ENCODE assay signal across 22 cellular contexts in genomic region chr11:56700242-56700918, GRCh38. TPM values are rescaled to one million over a fixed set of nuclear protein-coding genes. Genes with fewer than 3 reads are reported as not detected.
A peak's percentile ranks its signal among the peaks of the same experiment; 100 is the strongest.
DNase-seq lines count a peak whose midpoint lies in the region; ATAC-seq, FAIRE-seq and TF ChIP-seq lines count a peak whose summit lies in the region.
"Had no signal": no experiment of that assay in that cellular context is flagged by ENCODE, and none has a peak within 500 bp of the region (broad histone marks: within the 10 kb centered on the region; RNA-seq: fewer than 3 reads in every experiment).

No MANE protein-coding gene starts in this region.

- peak overlapping the region; percentile 22 for H3K27ac Mint-ChIP-seq in astrocyte (ENCODE audit: unreplicated experiment)
- H3K27ac Mint-ChIP-seq: activated T-helper 2 cell treated with anti-CD3 and anti-CD28 coated beads, Interferon-gamma antibody, Interleukin-2, Interleukin-4, amounts not matched to agents 10 μg/mL and 5 μg/mL and 100 μg/mL, durations not matched to agents 14 hours and 24 hours and 36 hours; CD14-positive monocyte had no signal

- H2AFZ ChIP-seq in astrocyte (ENCODE audit: low read depth, low read length), result no peak overlapping the region

- CTCF ChIA-PET in A549 (lab: Yijun Ruan, JAX), result interaction anchor here (0.8 kb wide), 1 partner anchor 32 kb away, joined by 3 read pairs; no protein-coding TSS in a partner anchor

- ATAC-seq in A549 (peak in 1 of 2 experiments; percentile 50; a peak in 4 of 6 replicates), lower lobe of right lung (peak; percentile 26 to 63), gastrocnemius medialis (no peak)

- H3K36me3 Mint-ChIP-seq in astrocyte (ENCODE audit: low read depth, unreplicated experiment), result no peaks in the 10 kb centered on the region
- H3K36me3 Mint-ChIP-seq: CD14-positive monocyte had no signal

- in situ Hi-C loops in gastrocnemius medialis (cut with MboI; ENCODE audit: low sequenced_read_pairs in 4 of 4) (no loop called here), GM13976 (cut with MboI; ENCODE audit: low sequenced_read_pairs, unreplicated experiment) (no loop called here)

- intact Hi-C loops in lower lobe of right lung (cut with DNase I) (no loop called here), gastrocnemius medialis (cut with DNase I; ENCODE audit: low total_unique reads) (no loop called here)

- DNase-seq in A549 (ENCODE audit: low read depth in 1 of 2, low spot score in 1 of 2), result no peak
- peak; percentile 90 for DNase-seq in HT1080 (ENCODE audit: low read depth)
- DNase-seq in astrocyte (ENCODE audit: low read depth), result no peak
- no peak for DNase-seq in lower lobe of right lung
- no peak for DNase-seq in AG08395 (ENCODE audit: low spot score)
- no peak for DNase-seq in gastrocnemius medialis
- DNase-seq in GM13976 (ENCODE audit: low spot score), result no peak
- DNase-seq in activated gamma-delta T cell treated with Interleukin-2 at 50 U/mL for 16 hours, result no peak
- DNase-seq: activated CD4-positive, alpha-beta T cell treated with anti-CD3 and anti-CD28 coated beads for 4 hours; adrenal gland; caudate nucleus; dorsolateral prefrontal cortex; erythroblast; left ventricle myocardium inferior; NCI-H187; NCI-H226; stimulated activated CD8-positive, alpha-beta memory T cell treated with anti-CD3 and anti-CD28 coated beads, Interleukin-4, amount 100 ng/mL, for 48 hours; substantia nigra had no signal

- H3K36me3 ChIP-seq in astrocyte (ENCODE audit: insufficient read depth, low read length), result no peaks in the 10 kb centered on the region
- no peaks in the 10 kb centered on the region for H3K36me3 ChIP-seq in lower lobe of right lung
- no peaks in the 10 kb centered on the region for H3K36me3 ChIP-seq in gastrocnemius medialis
- H3K36me3 ChIP-seq: adrenal gland, left ventricle myocardium inferior had no signal

- H3K79me2 ChIP-seq in astrocyte (ENCODE audit: insufficient read depth, low read length), result no peaks in the 10 kb centered on the region

- H3K4me1 ChIP-seq in A549 (no peaks in the 10 kb centered on the region), astrocyte (ENCODE audit: insufficient read depth, low read length) (no peaks in the 10 kb centered on the region), lower lobe of right lung (no peaks in the 10 kb centered on the region), gastrocnemius medialis (no peaks in the 10 kb centered on the region)
- H3K4me1 ChIP-seq: adrenal gland, left ventricle myocardium inferior had no signal

- H3K27ac ChIP-seq in A549 (no peak overlapping the region), astrocyte (ENCODE audit: low read depth, low read length) (no peak overlapping the region), lower lobe of right lung (no peak overlapping the region), gastrocnemius medialis (no peak overlapping the region)
- H3K27ac ChIP-seq: adrenal gland, dorsolateral prefrontal cortex, left ventricle myocardium inferior had no signal

- TF ChIP-seq POLR2A in A549 (IDR thresholded peaks at IDR 0.05; ENCODE audit: low read length) (no peak), gastrocnemius medialis (IDR thresholded peaks at IDR 0.05) (no peak)

- TF ChIP-seq CTCF in A549 (IDR thresholded peaks at IDR 0.05) (no peak), astrocyte (IDR thresholded peaks at IDR 0.05; ENCODE audit: insufficient read depth, low read depth, low read length) (no peak), lower lobe of right lung (IDR thresholded peaks at IDR 0.05) (no peak), gastrocnemius medialis (IDR thresholded peaks at IDR 0.05 in 4 of 5, conservative IDR thresholded peaks at IDR 0.05 in 1 of 5) (no peak), GM13976 (IDR thresholded peaks at IDR 0.05; ENCODE audit: borderline replicate concordance, control extremely low read depth, extremely low read depth, insufficient read depth, missing control alignments) (no peak)

- H3K4me2 ChIP-seq in A549 (no peak overlapping the region), astrocyte (ENCODE audit: low read length) (no peak overlapping the region)

- H3K9me3 ChIP-seq in A549 (no peaks in the 10 kb centered on the region), astrocyte (ENCODE audit: insufficient read depth, low read depth, low read length) (peaks cover 14% of the 10 kb centered on the region), lower lobe of right lung (no peaks in the 10 kb centered on the region), gastrocnemius medialis (no peaks in the 10 kb centered on the region)
- H3K9me3 ChIP-seq: adrenal gland, left ventricle myocardium inferior had no signal

- H3K4me3 ChIP-seq in A549 (no peak overlapping the region), astrocyte (ENCODE audit: insufficient read depth, low read depth, low read length) (no peak overlapping the region), lower lobe of right lung (no peak overlapping the region), gastrocnemius medialis (no peak overlapping the region)
- H3K4me3 ChIP-seq: adrenal gland, dorsolateral prefrontal cortex, left ventricle myocardium inferior had no signal

- TF ChIP-seq RAD21 in A549 (conservative IDR thresholded peaks at IDR 0.05 in 1 of 2, IDR thresholded peaks at IDR 0.05 in 1 of 2), result no peak

- POLR2A ChIA-PET in A549 (lab: Yijun Ruan, JAX), result no interaction called here

- no peaks in the 10 kb centered on the region for H3K9me3 Mint-ChIP-seq in astrocyte (ENCODE audit: unreplicated experiment)

- no peaks in the 10 kb centered on the region for H4K20me1 ChIP-seq in astrocyte (ENCODE audit: insufficient read depth, low read length)

- no peak overlapping the region for H3K4me3 Mint-ChIP-seq in astrocyte (ENCODE audit: unreplicated experiment)
- H3K4me3 Mint-ChIP-seq: CD14-positive monocyte had no signal

- H3K4me1 Mint-ChIP-seq in astrocyte (ENCODE audit: low read depth, unreplicated experiment), result peaks cover 17% of the 10 kb centered on the region
- H3K4me1 Mint-ChIP-seq: CD14-positive monocyte had no signal

- H3K9ac ChIP-seq in astrocyte (ENCODE audit: low read length), result no peak overlapping the region

- WGBS in A549 (ENCODE audit: missing lambda C conversion rate), result 18% methylated on average over 10 of the region's 10 CpGs

- no peak for TF ChIP-seq EP300 in A549 (IDR thresholded peaks at IDR 0.05)

- no peaks in the 10 kb centered on the region for H3K27me3 Mint-ChIP-seq in astrocyte (ENCODE audit: low read depth, unreplicated experiment)

- peak; percentile 28 for FAIRE-seq in A549 (lab: Jason Lieb, UNC)
- peak; percentile 62 for FAIRE-seq in astrocyte (lab: Jason Lieb, UNC)

- H3K27me3 ChIP-seq in astrocyte (ENCODE audit: insufficient read depth, low read length), result no peaks in the 10 kb centered on the region
- H3K27me3 ChIP-seq in lower lobe of right lung (ENCODE audit: low read depth), result no peaks in the 10 kb centered on the region
- no peaks in the 10 kb centered on the region for H3K27me3 ChIP-seq in gastrocnemius medialis
- H3K27me3 ChIP-seq: adrenal gland had no signal

RNA-seq across cellular contexts. Expression of gene OR9G1, which starts 1.5 kb away (rescaled TPM):
- not detected in 2 replicates for polyA plus RNA-seq in A549 (2011; rRNA removed)
- not detected in 2 replicates for polyA plus RNA-seq in A549 (2012; cell fraction: cytosol; rRNA removed)
- polyA plus RNA-seq in A549 (2012; cell fraction: nucleus; rRNA removed), result not detected in 2 replicates
- polyA plus RNA-seq in A549 (2017; fragmentation: RNase III; extraction: RNeasy Plus Mini Kit Qiagen cat#74134 plus additional on column Dnase treatment), result not detected in 3 replicates
- polyA minus RNA-seq in A549 (2011; rRNA and poly(A)+ RNA removed), result not detected in 2 replicates
- not detected in 2 replicates for total RNA-seq in HT1080 (2014; rRNA removed; shearing (Covaris generic))
- not detected in 2 replicates for polyA plus RNA-seq in HT1080 (2015; cell fraction: cytosol; rRNA removed)
- polyA plus RNA-seq in HT1080 (2015; cell fraction: nucleus; rRNA removed), result not detected in 2 replicates
- total RNA-seq in astrocyte, result not detected in 2 replicates
- not detected for total RNA-seq in lower lobe of right lung
- total RNA-seq in gastrocnemius medialis, result not detected
- total RNA-seq: activated T-helper 2 cell treated with anti-CD3 and anti-CD28 coated beads, Interferon-gamma antibody, Interleukin-2, Interleukin-4, amounts not matched to agents 10 μg/mL and 5 μg/mL and 100 μg/mL, durations not matched to agents 14 hours and 24 hours and 36 hours; adrenal gland; dorsolateral prefrontal cortex; left ventricle myocardium inferior; renal cortical epithelial cell; RPMI7951 had no signal
- polyA plus RNA-seq: adrenal gland, CD14-positive monocyte had no signal

RNA-seq across cellular contexts. Expression of gene OR5AR1, which starts 36.9 kb away (rescaled TPM):
- polyA plus RNA-seq in A549 (2011; rRNA removed) (not detected in 2 replicates), A549 (2017; fragmentation: RNase III; extraction: RNeasy Plus Mini Kit Qiagen cat#74134 plus additional on column Dnase treatment) (not detected in 3 replicates)
- polyA plus RNA-seq in A549 (2012; cell fraction: cytosol; rRNA removed), result not detected in 2 replicates
- polyA plus RNA-seq in A549 (2012; cell fraction: nucleus; rRNA removed), result not detected in 2 replicates
- polyA minus RNA-seq in A549 (2011; rRNA and poly(A)+ RNA removed), result not detected in 2 replicates
- not detected in 2 replicates for total RNA-seq in HT1080 (2014; rRNA removed; shearing (Covaris generic))
- polyA plus RNA-seq in HT1080 (2015; cell fraction: cytosol; rRNA removed), result not detected in 2 replicates
- polyA plus RNA-seq in HT1080 (2015; cell fraction: nucleus; rRNA removed), result not detected in 2 replicates
- total RNA-seq in astrocyte (not detected in 2 replicates), lower lobe of right lung (not detected), gastrocnemius medialis (not detected)
- total RNA-seq: activated T-helper 2 cell treated with anti-CD3 and anti-CD28 coated beads, Interferon-gamma antibody, Interleukin-2, Interleukin-4, amounts not matched to agents 10 μg/mL and 5 μg/mL and 100 μg/mL, durations not matched to agents 14 hours and 24 hours and 36 hours; adrenal gland; dorsolateral prefrontal cortex; left ventricle myocardium inferior; renal cortical epithelial cell; RPMI7951 had no signal
- polyA plus RNA-seq: adrenal gland, CD14-positive monocyte had no signal

RNA-seq across cellular contexts. Expression of gene OR9G4, which starts 48.1 kb away (rescaled TPM):
- not detected in 2 replicates for polyA plus RNA-seq in A549 (2011; rRNA removed)
- polyA plus RNA-seq in A549 (2012; cell fraction: cytosol; rRNA removed), result not detected in 2 replicates
- not detected in 2 replicates for polyA plus RNA-seq in A549 (2012; cell fraction: nucleus; rRNA removed)
- polyA plus RNA-seq in A549 (2017; fragmentation: RNase III; extraction: RNeasy Plus Mini Kit Qiagen cat#74134 plus additional on column Dnase treatment), result not detected in 3 replicates
- not detected in 2 replicates for polyA minus RNA-seq in A549 (2011; rRNA and poly(A)+ RNA removed)
- total RNA-seq in HT1080 (2014; rRNA removed; shearing (Covaris generic)), result not detected in 2 replicates
- polyA plus RNA-seq in HT1080 (2015; cell fraction: cytosol; rRNA removed), result not detected in 2 replicates
- not detected in 2 replicates for polyA plus RNA-seq in HT1080 (2015; cell fraction: nucleus; rRNA removed)
- total RNA-seq in astrocyte, result not detected in 2 replicates
- not detected for total RNA-seq in lower lobe of right lung
- not detected for total RNA-seq in gastrocnemius medialis
- total RNA-seq: activated T-helper 2 cell treated with anti-CD3 and anti-CD28 coated beads, Interferon-gamma antibody, Interleukin-2, Interleukin-4, amounts not matched to agents 10 μg/mL and 5 μg/mL and 100 μg/mL, durations not matched to agents 14 hours and 24 hours and 36 hours; adrenal gland; dorsolateral prefrontal cortex; left ventricle myocardium inferior; renal cortical epithelial cell; RPMI7951 had no signal
- polyA plus RNA-seq: adrenal gland, CD14-positive monocyte had no signal

RNA-seq across cellular contexts. Expression of gene OR5AP2, which starts 58.1 kb away (rescaled TPM):
- polyA plus RNA-seq in A549 (2011; rRNA removed), result not detected in 2 replicates
- polyA plus RNA-seq in A549 (2012; cell fraction: cytosol; rRNA removed), result not detected in 2 replicates
- polyA plus RNA-seq in A549 (2012; cell fraction: nucleus; rRNA removed), result not detected in 2 replicates
- not detected in 3 replicates for polyA plus RNA-seq in A549 (2017; fragmentation: RNase III; extraction: RNeasy Plus Mini Kit Qiagen cat#74134 plus additional on column Dnase treatment)
- polyA minus RNA-seq in A549 (2011; rRNA and poly(A)+ RNA removed), result not detected in 2 replicates
- not detected in 2 replicates for total RNA-seq in HT1080 (2014; rRNA removed; shearing (Covaris generic))
- not detected in 2 replicates for polyA plus RNA-seq in HT1080 (2015; cell fraction: cytosol; rRNA removed)
- not detected in 2 replicates for polyA plus RNA-seq in HT1080 (2015; cell fraction: nucleus; rRNA removed)
- not detected in 2 replicates for total RNA-seq in astrocyte
- total RNA-seq in lower lobe of right lung, result not detected
- total RNA-seq in gastrocnemius medialis, result not detected
- total RNA-seq: activated T-helper 2 cell treated with anti-CD3 and anti-CD28 coated beads, Interferon-gamma antibody, Interleukin-2, Interleukin-4, amounts not matched to agents 10 μg/mL and 5 μg/mL and 100 μg/mL, durations not matched to agents 14 hours and 24 hours and 36 hours; adrenal gland; dorsolateral prefrontal cortex; left ventricle myocardium inferior; renal cortical epithelial cell; RPMI7951 had no signal
- polyA plus RNA-seq: adrenal gland, CD14-positive monocyte had no signal

Comparison
In these comparisons a context has a peak if more than half of its experiments do, and no peak if none do; other contexts are left out.
1. ATAC-seq: peak in lower lobe of right lung (2 of 2); none in gastrocnemius medialis (0 of 2).